ENCODE assay signal across 19 cellular contexts in genomic region chr19:55602104-55603001, GRCh38. TPM values are rescaled to one million over a fixed set of nuclear protein-coding genes. Genes with fewer than 3 reads are reported as not detected.
DNase-seq lines count a peak whose midpoint lies in the region; ATAC-seq and TF ChIP-seq lines count a peak whose summit lies in the region.
"Had no signal": no experiment of that assay in that cellular context is flagged by ENCODE, and none has a peak within 500 bp of the region (broad histone marks: within the 10 kb centered on the region; RNA-seq: fewer than 3 reads in every experiment).

No MANE protein-coding gene starts in this region.

- no peaks in the 10 kb centered on the region for H4K20me1 ChIP-seq in OCI-LY1 (ENCODE audit: insufficient read depth, low read length)
- peaks cover 12% of the 10 kb centered on the region for H4K20me1 ChIP-seq in osteoblast (ENCODE audit: insufficient read depth, low read length)

- 0 out of 2 replicates have a peak, but pooled peaks cover 6% of the 10 kb centered on the region for H3K36me3 ChIP-seq in OCI-LY1 (ENCODE audit: insufficient read depth, low read length)
- H3K36me3 ChIP-seq in esophagus squamous epithelium = peaks cover 0 to 24% (median 7%) of the 10 kb centered on the region in 3 donors
- H3K36me3 ChIP-seq in osteoblast (ENCODE audit: insufficient read depth, low read length) = peaks cover under 1% of the 10 kb centered on the region

- no peaks in the 10 kb centered on the region for H3K27me3 ChIP-seq in OCI-LY1 (ENCODE audit: insufficient read depth, low read length)
- H3K27me3 ChIP-seq in esophagus squamous epithelium = no peaks in the 10 kb centered on the region
- no peaks in the 10 kb centered on the region for H3K27me3 ChIP-seq in osteoblast (ENCODE audit: insufficient read depth, low read length)
- H3K27me3 ChIP-seq: SJSA1, upper lobe of left lung had no signal

- peaks cover 35% of the 10 kb centered on the region for H3K4me1 Mint-ChIP-seq in T-helper 1 cell treated with Interleukin-12 subunit alpha and Interleukin-12 subunit beta and Interleukin-4 antibody, amounts not matched to agents 30 μg/mL and 1 μg/mL, for 36 hours (ENCODE audit: low read depth)

- TF ChIP-seq POLR2A in esophagus squamous epithelium (IDR thresholded peaks at IDR 0.05) = no peak

- 93 to 94% methylated on average over 6 of the region's 60 CpGs for WGBS in esophagus squamous epithelium, 2 donors

- ATAC-seq in GM18520 (IDR thresholded peaks at IDR 0.05; ENCODE audit: unreplicated experiment) (no peak), GM18517 (IDR thresholded peaks at IDR 0.05; ENCODE audit: unreplicated experiment) (no peak)

- no peaks in the 10 kb centered on the region; the same call in 1 of the 2 replicates for H3F3A ChIP-seq in OCI-LY1 (ENCODE audit: insufficient read depth, low read length)

- H3K4me1 ChIP-seq in OCI-LY1 (ENCODE audit: insufficient read depth, low read length, severe bottlenecking) (peaks cover 24% of the 10 kb centered on the region), esophagus squamous epithelium (peaks cover 32 to 79% (median 40%) of the 10 kb centered on the region in 3 donors), osteoblast (ENCODE audit: insufficient read depth, low read length) (peaks cover 19% of the 10 kb centered on the region)

- H3K4me3 ChIP-seq in OCI-LY1 (ENCODE audit: low read depth, low read length, poor library complexity, severe bottlenecking) (no peak overlapping the region), esophagus squamous epithelium (no peak overlapping the region), osteoblast (ENCODE audit: insufficient read depth, low read length) (no peak overlapping the region)
- H3K4me3 ChIP-seq: lung, SJSA1, upper lobe of left lung had no signal

- H3K27ac ChIP-seq in OCI-LY1 (ENCODE audit: low read depth, low read length, poor library complexity, severe bottlenecking) = peak overlapping the region; percentile 86
- H3K27ac ChIP-seq in esophagus squamous epithelium = peak overlapping the region; percentile 96 to 99 (median 98)
- H3K27ac ChIP-seq in osteoblast (ENCODE audit: low read depth, low read length) = no peak overlapping the region
- H3K27ac ChIP-seq: SJSA1 had no signal

- intact Hi-C loops in esophagus squamous epithelium (cut with DNase I) = no loop called here

- peak overlapping the region; percentile 87 for H3K4me3 Mint-ChIP-seq in T-helper 1 cell treated with Interleukin-12 subunit alpha and Interleukin-12 subunit beta and Interleukin-4 antibody, amounts not matched to agents 30 μg/mL and 1 μg/mL, for 36 hours

- H3K27ac Mint-ChIP-seq in T-helper 1 cell treated with Interleukin-12 subunit alpha and Interleukin-12 subunit beta and Interleukin-4 antibody, amounts not matched to agents 30 μg/mL and 1 μg/mL, for 36 hours = no peak overlapping the region

- peaks cover 9% of the 10 kb centered on the region for H3K36me3 Mint-ChIP-seq in T-helper 1 cell treated with Interleukin-12 subunit alpha and Interleukin-12 subunit beta and Interleukin-4 antibody, amounts not matched to agents 30 μg/mL and 1 μg/mL, for 36 hours (ENCODE audit: low read depth)

- no peaks in the 10 kb centered on the region for H3K9me2 ChIP-seq in OCI-LY1 (ENCODE audit: low read depth, low read length)

- H3K4me2 ChIP-seq in OCI-LY1 (ENCODE audit: low read length) (no peak overlapping the region), osteoblast (ENCODE audit: insufficient read depth, low read length) (no peak overlapping the region)

- H3K9me3 ChIP-seq in OCI-LY1 (ENCODE audit: low read length) = no peaks in the 10 kb centered on the region
- no peaks in the 10 kb centered on the region for H3K9me3 ChIP-seq in esophagus squamous epithelium
- H3K9me3 ChIP-seq in osteoblast (ENCODE audit: low read depth, low read length) = no peaks in the 10 kb centered on the region
- H3K9me3 ChIP-seq: SJSA1, upper lobe of left lung had no signal

- H2AFZ ChIP-seq in OCI-LY1 (ENCODE audit: low read length) (no peak overlapping the region), osteoblast (ENCODE audit: low read length) (no peak overlapping the region)

- H3K79me2 ChIP-seq in OCI-LY1 (ENCODE audit: insufficient read depth, low read length) (no peaks in the 10 kb centered on the region), osteoblast (ENCODE audit: insufficient read depth, low read length) (peaks cover 26% of the 10 kb centered on the region)

- TF ChIP-seq CTCF in OCI-LY1 (IDR thresholded peaks at IDR 0.05; ENCODE audit: low read length) = no peak
- TF ChIP-seq CTCF in esophagus squamous epithelium (IDR thresholded peaks at IDR 0.05) = no peak
- no peak for TF ChIP-seq CTCF in osteoblast (IDR thresholded peaks at IDR 0.05; ENCODE audit: extremely low read depth, low read depth, low read length)

- H3K9me3 Mint-ChIP-seq in T-helper 1 cell treated with Interleukin-12 subunit alpha and Interleukin-12 subunit beta and Interleukin-4 antibody, amounts not matched to agents 30 μg/mL and 1 μg/mL, for 36 hours = no peaks in the 10 kb centered on the region

- H3K27me3 Mint-ChIP-seq in T-helper 1 cell treated with Interleukin-12 subunit alpha and Interleukin-12 subunit beta and Interleukin-4 antibody, amounts not matched to agents 30 μg/mL and 1 μg/mL, for 36 hours (ENCODE audit: low read depth) = no peaks in the 10 kb centered on the region
- H3K27me3 Mint-ChIP-seq: CD4-positive, CD25-positive, alpha-beta regulatory T cell had no signal

- H3K9ac ChIP-seq in OCI-LY1 (ENCODE audit: low read length) = no peak overlapping the region

- DNase-seq in T-helper 1 cell = no peak
- no peak for DNase-seq in esophagus squamous epithelium (lab: John Stamatoyannopoulos, UW)
- DNase-seq in osteoblast (ENCODE audit: insufficient read length, low spot score, missing footprints) = peak; percentile 58
- no peak for DNase-seq in NCI-H69 (lab: John Stamatoyannopoulos, UW)
- DNase-seq: 8988T; activated CD4-positive, alpha-beta T cell treated with anti-CD3 and anti-CD28 coated beads, Interleukin-2, amount 50 U/mL, for 48 hours; activated gamma-delta T cell; aorta; CD4-positive, CD25-positive, alpha-beta regulatory T cell; MM.1S; NCI-H1694 treated with DMSO at 0.1 percent for 48 hours; NCI-H446 treated with DMSO at 0.1 percent for 48 hours had no signal

RNA-seq across cellular contexts. Expression of gene ZNF524, which starts 2.3 kb away (rescaled TPM):
- 10 to 100 TPM; 17.7 to 25.9 (median 22.9) TPM for total RNA-seq in esophagus squamous epithelium
- total RNA-seq in osteoblast = 11.2 TPM in 2 replicates

RNA-seq across cellular contexts. Expression of gene FIZ1, which starts 3.0 kb away (rescaled TPM):
- total RNA-seq in esophagus squamous epithelium (10 to 100 TPM in 1 of 4 donors, 1 to 10 TPM in 3; 5.8 to 12.7 (median 7.9) TPM), osteoblast (2.9 and 3.6 TPM in 2 replicates)

RNA-seq across cellular contexts. Expression of gene ZNF865, which starts 3.1 kb away (rescaled TPM):
- total RNA-seq in esophagus squamous epithelium (1 to 10 TPM; 2.7 to 5.3 (median 3.3) TPM), osteoblast (1.4 and 1.5 TPM in 2 replicates)

RNA-seq across cellular contexts. Expression of gene ZNF579, which starts 21.7 kb away (rescaled TPM):
- total RNA-seq in esophagus squamous epithelium = 1 to 10 TPM in 3 of 4 donors, under 1 TPM in 1; 0.75 to 3.0 (median 2.2) TPM
- total RNA-seq in osteoblast = 6.9 and 7.4 TPM in 2 replicates

RNA-seq across cellular contexts. Expression of gene ZNF784, which starts 22.0 kb away (rescaled TPM):
- total RNA-seq in esophagus squamous epithelium = 1 to 10 TPM; 2.9 to 6.9 (median 4.4) TPM
- 6.5 and 8.7 TPM in 2 replicates for total RNA-seq in osteoblast
